ENCODE assay signal across 28 cellular contexts in genomic region chr2:213726101-213726500, GRCh38.
"Had no signal": no experiment of that assay in that cellular context is flagged by ENCODE, and none has a peak within 500 bp of the region (broad histone marks: within the 10 kb centered on the region; RNA-seq: fewer than 3 reads in every experiment).

No MANE protein-coding gene starts in this region.

- H3K27me3 ChIP-seq: colonic mucosa, gastrocnemius medialis, hepatocyte, left lung, neutrophil, suprapubic skin, thyroid gland had no signal

- H3K9me3 Mint-ChIP-seq: mesothelial cell of epicardium, neural crest cell, type B pancreatic cell had no signal

- H3K9ac ChIP-seq: parathyroid adenoma had no signal

- H3K4me1 ChIP-seq: colonic mucosa, gastrocnemius medialis, left lung, parathyroid adenoma, suprapubic skin, thyroid gland had no signal

- H3K9me3 ChIP-seq: colonic mucosa, gastrocnemius medialis, left lung, mucosa of descending colon, neutrophil, suprapubic skin, thyroid gland had no signal

- H3K4me1 Mint-ChIP-seq: naive B cell; neural crest cell; stimulated activated naive CD8-positive, alpha-beta T cell treated with anti-CD3 and anti-CD28 coated beads, Interleukin-15, amount 100 ng/mL, for 72 hours had no signal

- H3K4me3 Mint-ChIP-seq: dendritic cell treated with granulocyte-macrophage colony-stimulating factor and Interleukin-4, amounts not matched to agents 40 ng/mL and 50 ng/mL, for 4 days; mesothelial cell of epicardium; naive B cell; natural killer cell treated with Interleukin-12 subunit alpha and Interleukin-12 subunit beta and Interleukin-15 and Interleukin-18, amount 100 ng/mL, for 72 hours; neural crest cell; stimulated activated naive CD8-positive, alpha-beta T cell treated with anti-CD3 and anti-CD28 coated beads, Interleukin-15, amount 100 ng/mL, for 72 hours; type B pancreatic cell had no signal

- H2AFZ ChIP-seq: hepatocyte, parathyroid adenoma had no signal

- DNase-seq: colonic mucosa; effector CD8-positive, alpha-beta T cell; gastrocnemius medialis; head of caudate nucleus; left cardiac atrium; left lung; mesenchymal stem cell; mucosa of descending colon; naive B cell; stimulated activated CD4-positive, alpha-beta T cell treated with anti-CD3 and anti-CD28 coated beads, Interleukin-12 subunit alpha, Interleukin-12 subunit beta, amount 100 ng/mL, for 4 hours; stimulated activated CD4-positive, alpha-beta T cell treated with anti-CD3 and anti-CD28 coated beads, Interleukin-1b, Interleukin-23, amount 100 ng/mL, for 48 hours; stimulated activated CD4-positive, alpha-beta T cell treated with anti-CD3 and anti-CD28 coated beads, Interleukin-4, amount 100 ng/mL, for 1 hour; stimulated activated CD8-positive, alpha-beta memory T cell treated with anti-CD3 and anti-CD28 coated beads, Interleukin-4, amount 100 ng/mL, for 48 hours; stimulated activated naive CD4-positive, alpha-beta T cell; stimulated activated naive CD8-positive, alpha-beta T cell treated with anti-CD3 and anti-CD28 coated beads, Interleukin-15, amount 100 ng/mL, for 72 hours; thyroid gland had no signal

- H3K36me3 ChIP-seq: colonic mucosa, gastrocnemius medialis, left lung, neutrophil, suprapubic skin, thyroid gland had no signal

- H3K79me2 ChIP-seq: hepatocyte, parathyroid adenoma had no signal

- H3K4me2 ChIP-seq: hepatocyte, smooth muscle cell had no signal

- H3K4me3 ChIP-seq: colonic mucosa, gastrocnemius medialis, hepatocyte, left lung, mucosa of descending colon, smooth muscle cell, suprapubic skin, thyroid gland had no signal

- H3K27ac Mint-ChIP-seq: dendritic cell treated with granulocyte-macrophage colony-stimulating factor and Interleukin-4, amounts not matched to agents 40 ng/mL and 50 ng/mL, for 4 days; mesothelial cell of epicardium; naive B cell; natural killer cell treated with Interleukin-12 subunit alpha and Interleukin-12 subunit beta and Interleukin-15 and Interleukin-18, amount 100 ng/mL, for 72 hours; progenitor cell of endocrine pancreas; stimulated activated naive CD8-positive, alpha-beta T cell treated with anti-CD3 and anti-CD28 coated beads, Interleukin-15, amount 100 ng/mL, for 72 hours; type B pancreatic cell had no signal

- H3K27me3 Mint-ChIP-seq: dendritic cell treated with granulocyte-macrophage colony-stimulating factor and Interleukin-4, amounts not matched to agents 40 ng/mL and 50 ng/mL, for 4 days; naive B cell; natural killer cell treated with Interleukin-12 subunit alpha and Interleukin-12 subunit beta and Interleukin-15 and Interleukin-18, amount 100 ng/mL, for 72 hours; progenitor cell of endocrine pancreas; stimulated activated naive CD8-positive, alpha-beta T cell treated with anti-CD3 and anti-CD28 coated beads, Interleukin-15, amount 100 ng/mL, for 72 hours; type B pancreatic cell had no signal

- ATAC-seq: gastrocnemius medialis; left cardiac atrium; left lung; mucosa of descending colon; natural killer cell treated with Interleukin-12 subunit alpha and Interleukin-12 subunit beta and Interleukin-15 and Interleukin-18, amount 100 ng/mL, for 72 hours; sciatic nerve; stimulated activated naive CD8-positive, alpha-beta T cell treated with anti-CD3 and anti-CD28 coated beads, Interleukin-15, amount 100 ng/mL, for 72 hours had no signal

- H3K36me3 Mint-ChIP-seq: mesothelial cell of epicardium; naive B cell; natural killer cell treated with Interleukin-12 subunit alpha and Interleukin-12 subunit beta and Interleukin-15 and Interleukin-18, amount 100 ng/mL, for 72 hours; type B pancreatic cell had no signal

- H3K27ac ChIP-seq: colonic mucosa, gastrocnemius medialis, hepatocyte, left lung, neutrophil, parathyroid adenoma, suprapubic skin, thyroid gland had no signal
